Comparison of ENCODE assay signal across 1 cellular context in the genomic region with DNA sequence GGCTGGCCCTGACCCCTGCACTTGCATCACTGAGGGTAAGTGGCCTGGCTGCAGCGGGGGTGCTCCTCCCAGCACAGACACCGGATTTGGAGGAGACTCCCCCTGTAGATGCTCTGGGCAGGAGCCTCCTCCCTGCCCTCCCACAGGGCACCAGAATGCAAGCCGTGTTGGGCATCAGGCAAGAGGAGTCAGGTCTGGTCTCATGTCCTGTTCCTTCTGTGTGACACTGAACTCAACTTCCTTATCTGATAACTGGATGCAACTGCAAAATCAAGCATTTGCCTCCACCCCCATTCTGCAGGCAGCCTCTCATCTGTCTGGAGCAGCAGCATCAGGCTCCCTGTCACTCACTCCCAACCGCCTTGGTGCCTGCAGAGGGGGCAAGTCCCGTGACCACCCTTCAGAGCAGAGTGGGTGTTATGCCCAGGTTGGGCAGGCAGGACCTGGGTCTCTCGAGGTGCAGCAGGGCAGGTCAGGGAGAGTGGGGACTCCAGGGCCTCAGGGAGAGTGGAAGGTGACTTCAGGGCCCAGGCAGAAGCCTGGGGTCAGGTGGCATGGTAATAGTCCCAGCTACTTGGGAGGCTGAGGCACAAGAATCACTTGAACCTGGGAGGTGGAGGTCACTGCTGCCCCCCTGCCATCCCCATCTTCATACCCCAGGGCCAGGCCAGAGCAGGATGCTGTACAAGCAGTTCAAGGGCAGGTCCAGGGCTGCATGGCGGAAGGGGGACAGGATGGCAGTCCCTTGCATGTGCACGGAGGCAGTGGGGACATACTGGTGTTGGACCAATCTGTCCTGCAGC.
TF ChIP-seq lines count a peak whose summit lies in the region.

No MANE protein-coding gene starts in this region.

TF ChIP-seq in SK-N-SH, 30 proteins besides CTCF, POLR2A, EP300 and RAD21:
- no peak for TF ChIP-seq RFX5 (IDR thresholded peaks at IDR 0.05; ENCODE audit: low read length)
- peak; percentile 30; the same call in 1 of the 2 replicates for TF ChIP-seq SMC3 (IDR thresholded peaks at IDR 0.05; ENCODE audit: low read depth, low read length)
- TF ChIP-seq MXI1 (IDR thresholded peaks at IDR 0.05; ENCODE audit: low read depth, low read length): peak; percentile 69
- TF ChIP-seq CHD2 (IDR thresholded peaks at IDR 0.05; ENCODE audit: low read length, partially characterized antibody): peak; percentile 53
- TF ChIP-seq, protein P1, sequence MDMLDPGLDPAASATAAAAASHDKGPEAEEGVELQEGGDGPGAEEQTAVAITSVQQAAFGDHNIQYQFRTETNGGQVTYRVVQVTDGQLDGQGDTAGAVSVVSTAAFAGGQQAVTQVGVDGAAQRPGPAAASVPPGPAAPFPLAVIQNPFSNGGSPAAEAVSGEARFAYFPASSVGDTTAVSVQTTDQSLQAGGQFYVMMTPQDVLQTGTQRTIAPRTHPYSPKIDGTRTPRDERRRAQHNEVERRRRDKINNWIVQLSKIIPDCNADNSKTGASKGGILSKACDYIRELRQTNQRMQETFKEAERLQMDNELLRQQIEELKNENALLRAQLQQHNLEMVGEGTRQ (IDR thresholded peaks at IDR 0.05; ENCODE audit: borderline replicate concordance, low read depth, low read length): no peak
- TF ChIP-seq GATA2 (CRISPR knock-in tag; IDR thresholded peaks at IDR 0.05): peak; percentile 82
- 0 out of 2 replicates have a peak, but pooled peaks have one; percentile 36 for TF ChIP-seq FOXJ3 (CRISPR knock-in tag; IDR thresholded peaks at IDR 0.05)
- TF ChIP-seq, protein P2, sequence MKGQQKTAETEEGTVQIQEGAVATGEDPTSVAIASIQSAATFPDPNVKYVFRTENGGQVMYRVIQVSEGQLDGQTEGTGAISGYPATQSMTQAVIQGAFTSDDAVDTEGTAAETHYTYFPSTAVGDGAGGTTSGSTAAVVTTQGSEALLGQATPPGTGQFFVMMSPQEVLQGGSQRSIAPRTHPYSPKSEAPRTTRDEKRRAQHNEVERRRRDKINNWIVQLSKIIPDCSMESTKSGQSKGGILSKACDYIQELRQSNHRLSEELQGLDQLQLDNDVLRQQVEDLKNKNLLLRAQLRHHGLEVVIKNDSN (IDR thresholded peaks at IDR 0.05; ENCODE audit: borderline replicate concordance, low read depth): no peak
- TF ChIP-seq RCOR1 (IDR thresholded peaks at IDR 0.05; ENCODE audit: low read length): peak; percentile 35; the same call in 1 of the 2 replicates
